8 cellular contexts compared by ENCODE assay signal in the genomic region with DNA sequence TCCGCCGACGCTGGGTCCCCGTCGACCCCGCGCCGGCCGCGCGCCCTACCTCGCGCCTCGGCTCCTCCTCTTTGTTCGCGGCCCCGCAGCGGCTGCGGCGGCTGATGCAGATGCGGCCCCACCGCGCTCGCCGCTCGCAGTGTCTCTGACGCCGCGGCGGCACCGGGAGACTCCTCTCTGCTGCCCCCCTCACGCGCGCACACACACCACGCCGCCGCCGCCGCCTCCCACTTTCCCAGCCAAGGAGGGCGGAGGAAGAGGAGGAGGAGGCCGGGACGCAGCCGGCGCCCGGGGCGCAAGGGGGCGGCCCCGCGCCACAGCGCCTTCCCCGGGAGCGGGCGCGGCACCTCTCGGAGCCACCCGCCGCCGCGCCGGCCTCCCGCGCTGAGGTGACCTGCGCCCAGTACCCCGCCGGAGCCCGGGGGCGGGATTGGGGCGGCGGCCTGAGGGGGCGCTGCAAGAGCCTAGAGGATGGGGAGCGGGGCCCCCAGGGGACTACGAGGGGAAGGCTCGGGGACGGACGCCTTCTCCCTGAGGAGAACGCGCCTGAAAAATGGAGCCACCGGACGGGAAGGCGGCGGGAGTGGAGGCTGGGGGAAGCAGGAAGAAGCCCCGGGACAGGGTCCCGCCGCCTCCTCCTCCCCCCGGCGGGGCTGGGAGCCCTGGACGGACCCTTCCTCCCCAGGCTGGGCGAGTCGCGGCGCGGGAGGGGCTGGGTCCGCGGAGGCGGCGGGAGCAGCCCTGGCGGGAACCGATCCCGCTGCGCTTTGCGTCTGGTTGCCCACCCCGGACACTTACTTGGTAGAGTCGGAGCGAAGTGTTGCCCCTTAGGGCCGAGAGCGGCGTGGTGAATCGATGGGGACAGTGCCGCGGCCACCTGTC. TPM values are rescaled to one million over a fixed set of nuclear protein-coding genes. Genes with fewer than 3 reads are reported as not detected.
DNase-seq lines count a peak whose midpoint lies in the region; ATAC-seq, FAIRE-seq and TF ChIP-seq lines count a peak whose summit lies in the region.

A gene (minus strand): TSS at position 147 of the 882 bp plus-strand sequence. CDS start 1,744 bp downstream, outside the sequence.

- intact Hi-C loops in Right ventricle myocardium inferior (cut with DNase I) = loop anchor here (5.0 to 10.0 kb wide), 5 partner anchors 41 to 259 kb away; a partner anchor contains a TSS

- no peaks in the 10 kb centered on the region for H3K27me3 ChIP-seq in osteoblast (ENCODE audit: insufficient read depth, low read length)

- peaks cover 24% of the 10 kb centered on the region for H3K36me3 ChIP-seq in osteoblast (ENCODE audit: insufficient read depth, low read length)

- no peaks in the 10 kb centered on the region for H3K9me3 Mint-ChIP-seq in activated naive CD8-positive, alpha-beta T cell treated with anti-CD3 and anti-CD28 coated beads for 36 hours

- peaks cover 6% of the 10 kb centered on the region for H3K4me1 Mint-ChIP-seq in activated naive CD8-positive, alpha-beta T cell treated with anti-CD3 and anti-CD28 coated beads for 36 hours

- FAIRE-seq in D721Med (lab: Jason Lieb, UNC) = no peak

- H3K79me2 ChIP-seq in osteoblast (ENCODE audit: insufficient read depth, low read length) = peaks cover 47% of the 10 kb centered on the region

- peaks cover 39% of the 10 kb centered on the region for H3K4me1 ChIP-seq in osteoblast (ENCODE audit: insufficient read depth, low read length)

- H3K4me2 ChIP-seq in osteoblast (ENCODE audit: insufficient read depth, low read length) = peak within 1 kb of the TSS; percentile 94

- DNase-seq in D721Med (ENCODE audit: insufficient read length, low spot score) (peak; percentile 37), GM19238 (ENCODE audit: insufficient read length, low spot score) (peak; percentile 73), NCI-H748 treated with DMSO at 0.1 percent for 48 hours (lab: John Stamatoyannopoulos, UW) (peak; percentile 27), Right ventricle myocardium inferior (ENCODE audit: missing footprints) (peak; percentile 94), osteoblast (ENCODE audit: insufficient read length, low spot score, missing footprints) (peak; percentile 97)
- DNase-seq in activated naive CD8-positive, alpha-beta T cell treated with anti-CD3 and anti-CD28 coated beads for 36 hours = peak; percentile 60
- DNase-seq in stimulated activated naive CD4-positive, alpha-beta T cell treated with Interleukin-2 at 50 U/mL for 16 hours (lab: John Stamatoyannopoulos, UW) = no peak

- H3K9me3 ChIP-seq in osteoblast (ENCODE audit: low read depth, low read length) = no peaks in the 10 kb centered on the region

- H4K20me1 ChIP-seq in osteoblast (ENCODE audit: insufficient read depth, low read length) = peaks cover 25% of the 10 kb centered on the region

- no peaks in the 10 kb centered on the region for H3K36me3 Mint-ChIP-seq in activated naive CD8-positive, alpha-beta T cell treated with anti-CD3 and anti-CD28 coated beads for 36 hours

- peak within 1 kb of the TSS; percentile 75 for H3K4me3 Mint-ChIP-seq in activated naive CD8-positive, alpha-beta T cell treated with anti-CD3 and anti-CD28 coated beads for 36 hours

- peak within 1 kb of the TSS; percentile 98 for H3K27ac ChIP-seq in osteoblast (ENCODE audit: low read depth, low read length)

- peaks cover 74% of the 10 kb centered on the region for H3K27me3 Mint-ChIP-seq in activated naive CD8-positive, alpha-beta T cell treated with anti-CD3 and anti-CD28 coated beads for 36 hours

- H2AFZ ChIP-seq in osteoblast (ENCODE audit: low read length) = peak within 1 kb of the TSS; percentile 16

- peak within 1 kb of the TSS; percentile 96 for H3K4me3 ChIP-seq in osteoblast (ENCODE audit: insufficient read depth, low read length)

- no peak within 1 kb of the TSS for H3K27ac Mint-ChIP-seq in activated naive CD8-positive, alpha-beta T cell treated with anti-CD3 and anti-CD28 coated beads for 36 hours

- TF ChIP-seq CTCF in D721Med (IDR thresholded peaks at IDR 0.05; ENCODE audit: insufficient read depth, missing control alignments) = no peak
- peak; percentile 9 for TF ChIP-seq CTCF in osteoblast (IDR thresholded peaks at IDR 0.05; ENCODE audit: extremely low read depth, low read depth, low read length)

- ATAC-seq in HG03196 (IDR thresholded peaks at IDR 0.05; ENCODE audit: unreplicated experiment) (peak; percentile 55), Right ventricle myocardium inferior (peak; percentile 97)

RNA-seq across cellular contexts. Expression of the gene that starts here (rescaled TPM):
- total RNA-seq in activated naive CD8-positive, alpha-beta T cell treated with anti-CD3 and anti-CD28 coated beads for 36 hours = under 1 TPM; 0.54 to 0.87 TPM
- total RNA-seq in Right ventricle myocardium inferior (8.8 TPM), osteoblast (33.0 and 37.6 TPM in 2 replicates)

Comparison
In these comparisons a context has a peak if more than half of its experiments do, and no peak if none do; other contexts are left out.
1. Peak in DNase-seq in activated naive CD8-positive, alpha-beta T cell treated with anti-CD3 and anti-CD28 coated beads for 36 hours; RNA of the gene not detected or under 1 TPM.